In the genomic region with DNA sequence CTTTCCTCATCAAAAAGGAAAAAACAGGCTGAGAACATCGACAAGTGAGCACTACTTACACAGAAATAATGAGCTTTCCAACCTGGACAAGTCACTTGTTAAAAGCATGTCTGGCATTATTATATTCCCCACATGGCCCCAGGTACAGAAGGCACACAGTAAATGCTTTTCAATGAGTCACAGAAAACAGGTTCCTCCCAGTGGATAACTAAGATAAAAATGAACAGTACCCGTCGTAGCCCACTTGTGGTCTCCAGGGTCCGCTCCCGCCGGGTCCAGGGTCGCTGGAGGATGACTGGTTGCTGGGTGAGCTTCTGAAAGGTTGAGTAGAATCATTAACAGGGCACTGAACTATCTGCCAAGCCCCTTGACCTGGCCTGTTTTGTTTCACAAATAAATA, we compare ENCODE assay signal across 20 cellular contexts.
DNase-seq lines count a peak whose midpoint lies in the region; ATAC-seq, FAIRE-seq and TF ChIP-seq lines count a peak whose summit lies in the region.
"Had no signal": no experiment of that assay in that cellular context is flagged by ENCODE, and none has a peak within 500 bp of the region (broad histone marks: within the 10 kb centered on the region; RNA-seq: fewer than 3 reads in every experiment).

No MANE protein-coding gene starts in this region.

- no peak overlapping the region for H2AFZ ChIP-seq in Karpas-422 (ENCODE audit: low read length)
- H2AFZ ChIP-seq: PC-9 had no signal

- H3K36me3 Mint-ChIP-seq in mesothelial cell of epicardium, result peaks cover 49% of the 10 kb centered on the region

- peaks cover 7% of the 10 kb centered on the region for H3K4me1 Mint-ChIP-seq in mesothelial cell of epicardium

- H3K9me3 Mint-ChIP-seq in mesothelial cell of epicardium, result no peaks in the 10 kb centered on the region
- H3K9me3 Mint-ChIP-seq: CD4-positive, alpha-beta T cell had no signal

- no peaks in the 10 kb centered on the region for H4K20me1 ChIP-seq in Karpas-422 (ENCODE audit: insufficient read depth, low read depth, low read length)
- H4K20me1 ChIP-seq: BLaER1 had no signal

- H3K27me3 ChIP-seq in esophagus squamous epithelium (no peaks in the 10 kb centered on the region), Karpas-422 (ENCODE audit: low read length) (no peaks in the 10 kb centered on the region)
- H3K27me3 ChIP-seq: BLaER1, MG63 had no signal

- WGBS in esophagus squamous epithelium, 2 donors, result 80 to 88% methylated on average over 7 of the region's 7 CpGs

- peak; percentile 60 for DNase-seq in RCC 7860 (ENCODE audit: low spot score)
- DNase-seq in epithelial cell of esophagus (ENCODE audit: low read depth), result peak; percentile 30
- no peak for DNase-seq in mesothelial cell of epicardium (ENCODE audit: low spot score in 2 of 2, unreplicated experiment in 2 of 2)
- no peak for DNase-seq in esophagus squamous epithelium (lab: John Stamatoyannopoulos, UW)
- no peak for DNase-seq in mucosa of descending colon
- no peak for DNase-seq in Karpas-422
- DNase-seq: Calu3; CD4-positive, alpha-beta T cell; GF-D8; MG63; NCI-H1417; NCI-H187; NCI-H446; NCI-H526; PC-9; SHP77 treated with DMSO at 0.1 percent for 48 hours had no signal

- H3K4me1 ChIP-seq in esophagus squamous epithelium (no peaks in the 10 kb centered on the region), mucosa of descending colon (ENCODE audit: low read depth) (no peaks in the 10 kb centered on the region), Karpas-422 (ENCODE audit: low read length) (no peaks in the 10 kb centered on the region)

- H3K27me3 Mint-ChIP-seq in mesothelial cell of epicardium (ENCODE audit: low read depth), result no peaks in the 10 kb centered on the region
- H3K27me3 Mint-ChIP-seq: CD4-positive, alpha-beta T cell had no signal

- no peak for FAIRE-seq in RCC 7860 (lab: Jason Lieb, UNC)
- FAIRE-seq: H54 had no signal

- H3K79me2 ChIP-seq in Karpas-422 (ENCODE audit: low read length), result no peaks in the 10 kb centered on the region

- peaks cover 13 to 86% (median 14%) of the 10 kb centered on the region in 3 donors for H3K36me3 ChIP-seq in esophagus squamous epithelium
- H3K36me3 ChIP-seq in mucosa of descending colon (ENCODE audit: low read depth), result peaks cover 6% of the 10 kb centered on the region
- H3K36me3 ChIP-seq in Karpas-422 (ENCODE audit: insufficient read depth, low read length), result no peaks in the 10 kb centered on the region
- H3K36me3 ChIP-seq: BLaER1 had no signal

- no peak overlapping the region for H3K4me3 Mint-ChIP-seq in mesothelial cell of epicardium
- H3K4me3 Mint-ChIP-seq: CD4-positive, alpha-beta T cell had no signal

- no peak overlapping the region for H3K4me2 ChIP-seq in Karpas-422 (ENCODE audit: low read depth, low read length, poor library complexity, severe bottlenecking)
- H3K4me2 ChIP-seq: BLaER1, PC-9 had no signal

- TF ChIP-seq CTCF in epithelial cell of esophagus (IDR thresholded peaks at IDR 0.05; ENCODE audit: insufficient read depth, low read depth, low read length, missing control alignments), result no peak
- no peak for TF ChIP-seq CTCF in mesothelial cell of epicardium (IDR thresholded peaks at IDR 0.05; ENCODE audit: unreplicated experiment)
- TF ChIP-seq CTCF in esophagus squamous epithelium (IDR thresholded peaks at IDR 0.05), result no peak
- no peak for TF ChIP-seq CTCF in mucosa of descending colon (IDR thresholded peaks at IDR 0.05)

- TF ChIP-seq POLR2A in esophagus squamous epithelium (IDR thresholded peaks at IDR 0.05), result no peak

- no peak overlapping the region for H3K9ac ChIP-seq in Karpas-422 (ENCODE audit: low read length)
- H3K9ac ChIP-seq: BLaER1 had no signal

- H3K9me3 ChIP-seq in esophagus squamous epithelium, result no peaks in the 10 kb centered on the region
- no peaks in the 10 kb centered on the region for H3K9me3 ChIP-seq in mucosa of descending colon
- H3K9me3 ChIP-seq in Karpas-422 (ENCODE audit: low read length), result no peaks in the 10 kb centered on the region
- H3K9me3 ChIP-seq: BLaER1, MG63 had no signal

- peak overlapping the region; percentile 53 for H3K27ac Mint-ChIP-seq in mesothelial cell of epicardium
- H3K27ac Mint-ChIP-seq: CD4-positive, alpha-beta T cell had no signal

- no peak overlapping the region for H3K27ac ChIP-seq in esophagus squamous epithelium
- no peak overlapping the region for H3K27ac ChIP-seq in Karpas-422 (ENCODE audit: low read length)
- H3K27ac ChIP-seq: BLaER1, PC-9, RWPE1 had no signal

- intact Hi-C loops in esophagus squamous epithelium (cut with DNase I), result no loop called here
- intact Hi-C loops in mucosa of descending colon (cut with DNase I, micrococcal nuclease), result no loop called here

- no peaks in the 10 kb centered on the region for H3K9me2 ChIP-seq in Karpas-422 (replicated peaks; ENCODE audit: insufficient read depth, low read length)

- H3K4me3 ChIP-seq in epithelial cell of esophagus (ENCODE audit: low read length), result no peak overlapping the region
- H3K4me3 ChIP-seq in esophagus squamous epithelium, result no peak overlapping the region
- H3K4me3 ChIP-seq in mucosa of descending colon, result no peak overlapping the region
- H3K4me3 ChIP-seq in Karpas-422 (ENCODE audit: low read length), result no peak overlapping the region
- H3K4me3 ChIP-seq: BLaER1, MG63, PC-9 had no signal

- ATAC-seq in GM19397 (IDR thresholded peaks at IDR 0.05; ENCODE audit: unreplicated experiment) (no peak), mucosa of descending colon (no peak)

Comparison
In these comparisons a context has a peak if more than half of its experiments do, and no peak if none do; other contexts are left out.
1. DNase-seq: peak in RCC 7860 (single experiment) and epithelial cell of esophagus (single experiment); none in mesothelial cell of epicardium (0 of 2), esophagus squamous epithelium (single experiment), mucosa of descending colon (0 of 3) and Karpas-422 (single experiment).